ENCODE assay signal across 10 cellular contexts in genomic region chrX:107454302-107454701, GRCh38. TPM values are rescaled to one million over a fixed set of nuclear protein-coding genes. Genes with fewer than 3 reads are reported as not detected.
DNase-seq lines count a peak whose midpoint lies in the region; ATAC-seq lines count a peak whose summit lies in the region.
"Had no signal": no experiment of that assay in that cellular context is flagged by ENCODE, and none has a peak within 500 bp of the region (broad histone marks: within the 10 kb centered on the region; RNA-seq: fewer than 3 reads in every experiment).

No MANE protein-coding gene starts in this region.

- POLR2A ChIA-PET in activated CD4-positive, alpha-beta memory T cell treated with anti-CD3 and anti-CD28 coated beads for 36 hours (lab: Charles Lee), result no interaction called here

- no peak overlapping the region for H3K27ac Mint-ChIP-seq in activated CD4-positive, alpha-beta memory T cell treated with anti-CD3 and anti-CD28 coated beads for 36 hours
- H3K27ac Mint-ChIP-seq: CD14-positive monocyte had no signal

- H3K27me3 Mint-ChIP-seq in activated CD4-positive, alpha-beta memory T cell treated with anti-CD3 and anti-CD28 coated beads for 36 hours, result peaks cover 38% of the 10 kb centered on the region

- H3K4me1 Mint-ChIP-seq in activated CD4-positive, alpha-beta memory T cell treated with anti-CD3 and anti-CD28 coated beads for 36 hours (ENCODE audit: low read depth), result peaks cover 11% of the 10 kb centered on the region
- H3K4me1 Mint-ChIP-seq: CD14-positive monocyte had no signal

- no peaks in the 10 kb centered on the region for H3K36me3 Mint-ChIP-seq in activated CD4-positive, alpha-beta memory T cell treated with anti-CD3 and anti-CD28 coated beads for 36 hours
- H3K36me3 Mint-ChIP-seq: CD14-positive monocyte had no signal

- DNase-seq in stimulated activated CD4-positive, alpha-beta T cell treated with anti-CD3 and anti-CD28 coated beads, Interleukin-1b, Interleukin-23, amount 100 ng/mL, for 48 hours, result peak; percentile 44
- no peak for DNase-seq in stimulated activated CD4-positive, alpha-beta T cell treated with anti-CD3 and anti-CD28 coated beads, Interleukin-4, amount 100 ng/mL, for 1 hour
- DNase-seq in activated CD4-positive, alpha-beta memory T cell treated with anti-CD3 and anti-CD28 coated beads for 36 hours, result peak; percentile 58
- no peak for DNase-seq in cerebellar cortex (ENCODE audit: low spot score)
- DNase-seq in NCI-H446 (lab: John Stamatoyannopoulos, UW), result no peak
- DNase-seq in NOMO-1 treated with dmso at 0.1 percent for 144 hours (lab: John Stamatoyannopoulos, UW; ENCODE audit: unreplicated experiment), result no peak
- no peak for DNase-seq in NCI-H2107 (lab: John Stamatoyannopoulos, UW)
- DNase-seq: adrenal gland had no signal

- intact Hi-C loops in activated CD4-positive, alpha-beta memory T cell treated with anti-CD3 and anti-CD28 coated beads for 36 hours (cut with micrococcal nuclease), result loop anchor here (2.0 kb wide), 1 partner anchor 322 kb away; the partner anchor contains the start of gene NCBP2L

- H3K9me3 Mint-ChIP-seq in activated CD4-positive, alpha-beta memory T cell treated with anti-CD3 and anti-CD28 coated beads for 36 hours, result no peaks in the 10 kb centered on the region

- peak; percentile 87 for ATAC-seq in HG03095 (IDR thresholded peaks at IDR 0.05; ENCODE audit: unreplicated experiment)

- CTCF ChIA-PET in activated CD4-positive, alpha-beta memory T cell treated with anti-CD3 and anti-CD28 coated beads for 36 hours (lab: Charles Lee), result no interaction called here

- no peak overlapping the region for H3K4me3 Mint-ChIP-seq in activated CD4-positive, alpha-beta memory T cell treated with anti-CD3 and anti-CD28 coated beads for 36 hours
- H3K4me3 Mint-ChIP-seq: CD14-positive monocyte had no signal

RNA-seq across cellular contexts. Expression of gene FRMPD3, which starts 4.8 kb away (rescaled TPM):
- not detected for total RNA-seq in activated CD4-positive, alpha-beta memory T cell treated with anti-CD3 and anti-CD28 coated beads for 36 hours

Comparison
In these comparisons a context has a peak if more than half of its experiments do, and no peak if none do; other contexts are left out.
1. DNase-seq: peak in stimulated activated CD4-positive, alpha-beta T cell treated with anti-CD3 and anti-CD28 coated beads, Interleukin-1b, Interleukin-23, amount 100 ng/mL, for 48 hours (single experiment) and activated CD4-positive, alpha-beta memory T cell treated with anti-CD3 and anti-CD28 coated beads for 36 hours (single experiment); none in stimulated activated CD4-positive, alpha-beta T cell treated with anti-CD3 and anti-CD28 coated beads, Interleukin-4, amount 100 ng/mL, for 1 hour (single experiment), cerebellar cortex (single experiment), NCI-H446 (0 of 2), NOMO-1 treated with dmso at 0.1 percent for 144 hours (single experiment) and NCI-H2107 (single experiment).